Comparison of ENCODE assay signal across 19 cellular contexts in genomic region chr6:109979033-109979921, GRCh38. TPM values are rescaled to one million over a fixed set of nuclear protein-coding genes. Genes with fewer than 3 reads are reported as not detected.
DNase-seq lines count a peak whose midpoint lies in the region; ATAC-seq and TF ChIP-seq lines count a peak whose summit lies in the region.
"Had no signal": no experiment of that assay in that cellular context is flagged by ENCODE, and none has a peak within 500 bp of the region (broad histone marks: within the 10 kb centered on the region; RNA-seq: fewer than 3 reads in every experiment).

No MANE protein-coding gene starts in this region.

- peak overlapping the region; percentile 96 for H3K4me3 Mint-ChIP-seq in glutamatergic neuron (ENCODE audit: unreplicated experiment)
- no peak overlapping the region for H3K4me3 Mint-ChIP-seq in stimulated activated effector memory CD8-positive, alpha-beta T cell treated with anti-CD3 and anti-CD28 coated beads, Interleukin-12 subunit alpha, Interleukin-12 subunit beta, amount 100 ng/mL, for 72 hours
- H3K4me3 Mint-ChIP-seq: activated CD4-positive, alpha-beta T cell treated with anti-CD3 and anti-CD28 coated beads for 36 hours; activated naive CD8-positive, alpha-beta T cell had no signal

- H3K9ac ChIP-seq in NT2/D1 (ENCODE audit: insufficient read length, low read depth), result no peak overlapping the region

- no peaks in the 10 kb centered on the region for H3K36me3 Mint-ChIP-seq in glutamatergic neuron (ENCODE audit: unreplicated experiment)
- H3K36me3 Mint-ChIP-seq in stimulated activated effector memory CD8-positive, alpha-beta T cell treated with anti-CD3 and anti-CD28 coated beads, Interleukin-12 subunit alpha, Interleukin-12 subunit beta, amount 100 ng/mL, for 72 hours, result no peaks in the 10 kb centered on the region
- H3K36me3 Mint-ChIP-seq: activated naive CD8-positive, alpha-beta T cell had no signal

- no peaks in the 10 kb centered on the region for H3K36me3 ChIP-seq in NT2/D1 (ENCODE audit: insufficient read depth, insufficient read length, low read length)
- H3K36me3 ChIP-seq: breast epithelium, ovary had no signal

- H3K4me1 Mint-ChIP-seq in glutamatergic neuron (ENCODE audit: low read depth, unreplicated experiment), result no peaks in the 10 kb centered on the region
- no peaks in the 10 kb centered on the region for H3K4me1 Mint-ChIP-seq in stimulated activated effector memory CD8-positive, alpha-beta T cell treated with anti-CD3 and anti-CD28 coated beads, Interleukin-12 subunit alpha, Interleukin-12 subunit beta, amount 100 ng/mL, for 72 hours
- H3K4me1 Mint-ChIP-seq: activated CD4-positive, alpha-beta T cell treated with anti-CD3 and anti-CD28 coated beads for 36 hours had no signal

- no peak overlapping the region for H3K27ac Mint-ChIP-seq in glutamatergic neuron (ENCODE audit: unreplicated experiment)
- no peak overlapping the region for H3K27ac Mint-ChIP-seq in stimulated activated effector memory CD8-positive, alpha-beta T cell treated with anti-CD3 and anti-CD28 coated beads, Interleukin-12 subunit alpha, Interleukin-12 subunit beta, amount 100 ng/mL, for 72 hours
- H3K27ac Mint-ChIP-seq: activated CD4-positive, alpha-beta T cell treated with anti-CD3 and anti-CD28 coated beads for 36 hours had no signal

- peaks cover 6% of the 10 kb centered on the region for H3K27me3 Mint-ChIP-seq in glutamatergic neuron (ENCODE audit: unreplicated experiment)

- no peaks in the 10 kb centered on the region for H3K4me1 ChIP-seq in NT2/D1 (ENCODE audit: insufficient read depth, insufficient read length)
- H3K4me1 ChIP-seq: breast epithelium had no signal

- H3K9me3 Mint-ChIP-seq in glutamatergic neuron (ENCODE audit: unreplicated experiment), result no peaks in the 10 kb centered on the region
- no peaks in the 10 kb centered on the region for H3K9me3 Mint-ChIP-seq in stimulated activated effector memory CD8-positive, alpha-beta T cell treated with anti-CD3 and anti-CD28 coated beads, Interleukin-12 subunit alpha, Interleukin-12 subunit beta, amount 100 ng/mL, for 72 hours

- H3K9me3 ChIP-seq in NT2/D1 (ENCODE audit: insufficient read depth, low read length), result no peaks in the 10 kb centered on the region
- H3K9me3 ChIP-seq: breast epithelium, ovary had no signal

- peaks cover 29% of the 10 kb centered on the region for H3K27me3 ChIP-seq in NT2/D1 (ENCODE audit: insufficient read depth, insufficient read length)
- H3K27me3 ChIP-seq: ovary had no signal

- H3K4me3 ChIP-seq in NT2/D1 (ENCODE audit: insufficient read length, low read depth), result peak overlapping the region; percentile 35
- H3K4me3 ChIP-seq: ovary had no signal

- TF ChIP-seq CTCF in glutamatergic neuron (IDR thresholded peaks at IDR 0.05; ENCODE audit: partially characterized antibody, unreplicated experiment), result no peak

- DNase-seq in NCI-H82 (lab: John Stamatoyannopoulos, UW) (peak; percentile 34), NCI-H82 treated with DMSO at 0.1 percent for 48 hours (lab: John Stamatoyannopoulos, UW; ENCODE audit: unreplicated experiment) (no peak), NT2/D1 (ENCODE audit: low read depth, low spot score) (no peak), glutamatergic neuron (peak; percentile 43), activated gamma-delta T cell treated with Interleukin-2 at 50 U/mL for 16 hours (no peak)
- no peak for DNase-seq in stimulated activated effector memory CD8-positive, alpha-beta T cell treated with anti-CD3 and anti-CD28 coated beads, Interleukin-12 subunit alpha, Interleukin-12 subunit beta, amount 100 ng/mL, for 72 hours (ENCODE audit: low spot score in 2 of 2)
- no peak for DNase-seq in activated CD4-positive, CD25-positive, alpha-beta regulatory T cell (lab: John Stamatoyannopoulos, UW)
- DNase-seq: NCI-H446 had no signal

- peak; percentile 38 for ATAC-seq in stimulated activated effector memory CD8-positive, alpha-beta T cell treated with anti-CD3 and anti-CD28 coated beads, Interleukin-12 subunit alpha, Interleukin-12 subunit beta, amount 100 ng/mL, for 72 hours
- no peak for ATAC-seq in GM18868 (IDR thresholded peaks at IDR 0.05; ENCODE audit: unreplicated experiment)

RNA-seq across cellular contexts. Expression of gene GPR6, which starts 1.2 kb away (rescaled TPM):
- total RNA-seq in glutamatergic neuron (ENCODE audit: unreplicated experiment), result not detected
- total RNA-seq: activated CD4-positive, alpha-beta T cell treated with anti-CD3 and anti-CD28 coated beads for 36 hours; Calu3; MCF 10A; mucosa of gallbladder; ovary; RPMI7951; subcutaneous adipose tissue; T-helper 1 cell treated with Interleukin-12 subunit alpha and Interleukin-12 subunit beta and Interleukin-4 antibody, amounts not matched to agents 30 ng/mL and 1 ng/mL, for 36 hours had no signal

Comparison
In these comparisons a context has a peak if more than half of its experiments do, and no peak if none do; other contexts are left out.
1. DNase-seq: peak in NCI-H82 (single experiment) and glutamatergic neuron (single experiment); none in NCI-H82 treated with DMSO at 0.1 percent for 48 hours (single experiment), NT2/D1 (single experiment), stimulated activated effector memory CD8-positive, alpha-beta T cell treated with anti-CD3 and anti-CD28 coated beads, Interleukin-12 subunit alpha, Interleukin-12 subunit beta, amount 100 ng/mL, for 72 hours (0 of 2), activated CD4-positive, CD25-positive, alpha-beta regulatory T cell (0 of 4) and activated gamma-delta T cell treated with Interleukin-2 at 50 U/mL for 16 hours (single experiment).